1 cellular context compared by ENCODE assay signal in the genomic region with DNA sequence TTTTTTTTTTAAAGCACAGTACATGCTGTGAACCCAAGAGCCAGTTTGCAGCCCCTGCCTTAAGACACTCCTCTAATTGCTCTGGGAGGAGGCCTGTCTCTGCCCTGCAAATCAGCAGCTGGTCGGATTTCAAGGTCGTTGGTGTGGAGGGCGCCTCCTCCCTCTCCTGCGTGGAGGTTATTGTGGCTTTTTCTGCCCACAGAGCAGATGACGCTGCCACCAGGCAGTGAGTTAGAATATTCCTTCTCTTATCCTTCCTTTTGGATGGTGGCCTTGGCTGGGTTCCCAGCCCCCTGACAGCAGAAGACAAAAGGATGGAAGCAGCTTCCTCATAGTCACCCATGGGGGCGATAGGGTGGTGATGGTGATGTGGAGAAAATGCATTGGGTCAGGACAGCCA.
TF ChIP-seq lines count a peak whose summit lies in the region.

No MANE protein-coding gene starts in this region.

TF ChIP-seq in K562, 482 proteins besides CTCF, POLR2A, EP300 and RAD21 (continued from another document):
- TF ChIP-seq, protein P1, sequence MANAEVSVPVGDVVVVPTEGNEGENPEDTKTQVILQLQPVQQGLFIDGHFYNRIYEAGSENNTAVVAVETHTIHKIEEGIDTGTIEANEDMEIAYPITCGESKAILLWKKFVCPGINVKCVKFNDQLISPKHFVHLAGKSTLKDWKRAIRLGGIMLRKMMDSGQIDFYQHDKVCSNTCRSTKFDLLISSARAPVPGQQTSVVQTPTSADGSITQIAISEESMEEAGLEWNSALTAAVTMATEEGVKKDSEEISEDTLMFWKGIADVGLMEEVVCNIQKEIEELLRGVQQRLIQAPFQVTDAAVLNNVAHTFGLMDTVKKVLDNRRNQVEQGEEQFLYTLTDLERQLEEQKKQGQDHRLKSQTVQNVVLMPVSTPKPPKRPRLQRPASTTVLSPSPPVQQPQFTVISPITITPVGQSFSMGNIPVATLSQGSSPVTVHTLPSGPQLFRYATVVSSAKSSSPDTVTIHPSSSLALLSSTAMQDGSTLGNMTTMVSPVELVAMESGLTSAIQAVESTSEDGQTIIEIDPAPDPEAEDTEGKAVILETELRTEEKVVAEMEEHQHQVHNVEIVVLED (CRISPR knock-in tag; IDR thresholded peaks at IDR 0.05), result no peak
- TF ChIP-seq SAFB (IDR thresholded peaks at IDR 0.05; ENCODE audit: borderline replicate concordance, low read depth, low read length) (no peak), ARID1B (IDR thresholded peaks at IDR 0.05) (0 out of 2 replicates have a peak, but pooled peaks have one; percentile 36), ZFP36 (IDR thresholded peaks at IDR 0.05; ENCODE audit: low read depth, low read length, partially characterized antibody) (peak; percentile 50), FIP1L1 (IDR thresholded peaks at IDR 0.05; ENCODE audit: low read depth, low read length, poor library complexity, severe bottlenecking) (no peak), FOXK1 (CRISPR knock-in tag; IDR thresholded peaks at IDR 0.05; ENCODE audit: borderline replicate concordance) (no peak), SMAD3 (CRISPR knock-in tag; conservative IDR thresholded peaks at IDR 0.05) (no peak), HEY1 (CRISPR knock-in tag; IDR thresholded peaks at IDR 0.05; ENCODE audit: borderline replicate concordance) (no peak), ZNF311 (CRISPR knock-in tag; IDR thresholded peaks at IDR 0.05) (no peak), GTF2F1 (IDR thresholded peaks at IDR 0.05; ENCODE audit: low read depth, low read length) (no peak), RCOR1 (IDR thresholded peaks at IDR 0.05; ENCODE audit: borderline replicate concordance in 1 of 2, low read depth in 2 of 2, low read length in 2 of 2) (peak in 1 of 2 experiments; percentile 67; a peak in 1 of 4 replicates), SIN3B (IDR thresholded peaks at IDR 0.05; ENCODE audit: low read depth) (no peak)
- TF ChIP-seq, protein P2, sequence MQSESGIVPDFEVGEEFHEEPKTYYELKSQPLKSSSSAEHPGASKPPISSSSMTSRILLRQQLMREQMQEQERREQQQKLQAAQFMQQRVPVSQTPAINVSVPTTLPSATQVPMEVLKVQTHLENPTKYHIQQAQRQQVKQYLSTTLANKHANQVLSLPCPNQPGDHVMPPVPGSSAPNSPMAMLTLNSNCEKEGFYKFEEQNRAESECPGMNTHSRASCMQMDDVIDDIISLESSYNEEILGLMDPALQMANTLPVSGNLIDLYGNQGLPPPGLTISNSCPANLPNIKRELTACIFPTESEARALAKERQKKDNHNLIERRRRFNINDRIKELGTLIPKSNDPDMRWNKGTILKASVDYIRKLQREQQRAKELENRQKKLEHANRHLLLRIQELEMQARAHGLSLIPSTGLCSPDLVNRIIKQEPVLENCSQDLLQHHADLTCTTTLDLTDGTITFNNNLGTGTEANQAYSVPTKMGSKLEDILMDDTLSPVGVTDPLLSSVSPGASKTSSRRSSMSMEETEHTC (IDR thresholded peaks at IDR 0.05), result no peak
- TF ChIP-seq, protein P3, sequence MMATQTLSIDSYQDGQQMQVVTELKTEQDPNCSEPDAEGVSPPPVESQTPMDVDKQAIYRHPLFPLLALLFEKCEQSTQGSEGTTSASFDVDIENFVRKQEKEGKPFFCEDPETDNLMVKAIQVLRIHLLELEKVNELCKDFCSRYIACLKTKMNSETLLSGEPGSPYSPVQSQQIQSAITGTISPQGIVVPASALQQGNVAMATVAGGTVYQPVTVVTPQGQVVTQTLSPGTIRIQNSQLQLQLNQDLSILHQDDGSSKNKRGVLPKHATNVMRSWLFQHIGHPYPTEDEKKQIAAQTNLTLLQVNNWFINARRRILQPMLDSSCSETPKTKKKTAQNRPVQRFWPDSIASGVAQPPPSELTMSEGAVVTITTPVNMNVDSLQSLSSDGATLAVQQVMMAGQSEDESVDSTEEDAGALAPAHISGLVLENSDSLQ (IDR thresholded peaks at IDR 0.05), result peak; percentile 7; the same call in 1 of the 2 replicates
